1 cellular context compared by ENCODE assay signal in genomic region chr3:194486540-194487288, GRCh38.
TF ChIP-seq lines count a peak whose summit lies in the region.

TSS of gene ATP13A3 (minus strand) at chr3:194487002. CDS start at chr3:194462190, 24,812 bp downstream.

TF ChIP-seq in HepG2, 621 proteins besides CTCF, POLR2A, EP300 and RAD21 (continued from another document and continues in another):
- TF ChIP-seq NFAT5 (CRISPR knock-in tag; IDR thresholded peaks at IDR 0.05) (no peak), ZFP36L1 (CRISPR knock-in tag; IDR thresholded peaks at IDR 0.05) (no peak), IRX3 (CRISPR knock-in tag; IDR thresholded peaks at IDR 0.05; ENCODE audit: borderline replicate concordance, low read depth) (no peak), SP4 (CRISPR knock-in tag; IDR thresholded peaks at IDR 0.05) (peak; percentile 81), NFATC3 (CRISPR knock-in tag; IDR thresholded peaks at IDR 0.05) (no peak), ZNF567 (CRISPR knock-in tag; IDR thresholded peaks at IDR 0.05; ENCODE audit: borderline replicate concordance) (no peak), ZNF614 (CRISPR knock-in tag; IDR thresholded peaks at IDR 0.05; ENCODE audit: borderline replicate concordance) (no peak), ONECUT2 (CRISPR knock-in tag; IDR thresholded peaks at IDR 0.05) (no peak), KDM3A (CRISPR knock-in tag; IDR thresholded peaks at IDR 0.05; ENCODE audit: low read depth) (0 out of 2 replicates have a peak, but pooled peaks have one; percentile 37), GATAD1 (CRISPR knock-in tag; IDR thresholded peaks at IDR 0.05) (no peak), GTF2F1 (IDR thresholded peaks at IDR 0.05; ENCODE audit: low read length) (no peak), CHD2 (IDR thresholded peaks at IDR 0.05; ENCODE audit: low read depth, low read length) (no peak), TCF7 (IDR thresholded peaks at IDR 0.05; ENCODE audit: low read depth) (no peak; the same call in 1 of the 2 replicates), CEBPZ (IDR thresholded peaks at IDR 0.05; ENCODE audit: low read length) (no peak), ZBTB43 (CRISPR knock-in tag; conservative IDR thresholded peaks at IDR 0.05) (no peak), ETV5 (CRISPR knock-in tag; IDR thresholded peaks at IDR 0.05; ENCODE audit: borderline replicate concordance) (peak; percentile 92), PITX1 (CRISPR knock-in tag; IDR thresholded peaks at IDR 0.05) (no peak), PTBP1 (IDR thresholded peaks at IDR 0.05; ENCODE audit: low read depth, low read length, poor library complexity, severe bottlenecking) (no peak), ZNF556 (CRISPR knock-in tag; IDR thresholded peaks at IDR 0.05; ENCODE audit: borderline replicate concordance) (no peak), MYC (CRISPR knock-in tag; IDR thresholded peaks at IDR 0.05; ENCODE audit: borderline replicate concordance) (peak; percentile 65), TEF (CRISPR knock-in tag; IDR thresholded peaks at IDR 0.05) (no peak), TRAFD1 (CRISPR knock-in tag; IDR thresholded peaks at IDR 0.05; ENCODE audit: borderline replicate concordance) (no peak), MBNL3 (CRISPR knock-in tag; conservative IDR thresholded peaks at IDR 0.05) (no peak), CBX2 (IDR thresholded peaks at IDR 0.05; ENCODE audit: low read depth, low read length) (no peak), CBX2 (CRISPR knock-in tag; IDR thresholded peaks at IDR 0.05; ENCODE audit: low read depth) (no peak), ZFP62 (CRISPR knock-in tag; IDR thresholded peaks at IDR 0.05) (no peak), POGK (CRISPR knock-in tag; conservative IDR thresholded peaks at IDR 0.05) (peak; percentile 61; the same call in 1 of the 2 replicates), MAFF (IDR thresholded peaks at IDR 0.05; ENCODE audit: low read depth, low read length) (no peak), PHF21A (CRISPR knock-in tag; IDR thresholded peaks at IDR 0.05) (no peak), TP53 (CRISPR knock-in tag; conservative IDR thresholded peaks at IDR 0.05) (no peak), RBM39 (IDR thresholded peaks at IDR 0.05; ENCODE audit: low read depth, low read length, poor library complexity, severe bottlenecking) (no peak), AKNA (CRISPR knock-in tag; IDR thresholded peaks at IDR 0.05; ENCODE audit: borderline replicate concordance) (no peak), SOX6 (IDR thresholded peaks at IDR 0.05) (no peak), SOX6 (CRISPR knock-in tag; IDR thresholded peaks at IDR 0.05) (no peak; the same call in 1 of the 2 replicates), ZNF513 (CRISPR knock-in tag; conservative IDR thresholded peaks at IDR 0.05) (no peak), NFRKB (IDR thresholded peaks at IDR 0.05) (no peak), SRF (IDR thresholded peaks at IDR 0.05; ENCODE audit: low read depth, low read length) (no peak), MBD4 (IDR thresholded peaks at IDR 0.05; ENCODE audit: borderline replicate concordance, low read length) (no peak), ATM (IDR thresholded peaks at IDR 0.05; ENCODE audit: borderline replicate concordance) (no peak), ZMYM4 (CRISPR knock-in tag; IDR thresholded peaks at IDR 0.05) (peak; percentile 70; the same call in 1 of the 2 replicates), SAFB2 (CRISPR knock-in tag; IDR thresholded peaks at IDR 0.05; ENCODE audit: borderline replicate concordance, low read depth) (no peak)
